In the genomic region with DNA sequence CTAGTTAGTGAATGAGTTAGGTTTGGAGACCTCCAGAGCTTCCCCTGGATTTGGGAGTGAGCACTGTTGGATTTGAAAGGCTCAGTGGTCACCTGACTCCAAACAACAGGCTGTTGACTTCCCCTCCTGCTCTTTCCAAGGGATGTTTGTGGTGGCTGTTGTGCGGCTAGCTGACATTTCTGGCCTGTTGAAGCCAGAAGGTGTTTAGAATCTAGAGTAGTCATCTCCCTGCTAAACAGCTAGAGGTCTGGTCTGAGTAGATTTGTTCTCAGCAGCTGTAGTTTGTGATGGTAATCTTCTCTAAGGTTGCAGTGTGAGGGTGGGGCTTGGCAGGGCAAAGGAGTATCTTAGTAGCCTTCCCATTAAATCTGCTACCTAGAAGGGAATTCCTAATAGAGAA, we compare ENCODE assay signal across 1 cellular context.
TF ChIP-seq lines count a peak whose summit lies in the region.

No MANE protein-coding gene starts in this region.

TF ChIP-seq in K562, 482 proteins besides CTCF, POLR2A, EP300 and RAD21 (continued from another document):
- TF ChIP-seq, protein P1, sequence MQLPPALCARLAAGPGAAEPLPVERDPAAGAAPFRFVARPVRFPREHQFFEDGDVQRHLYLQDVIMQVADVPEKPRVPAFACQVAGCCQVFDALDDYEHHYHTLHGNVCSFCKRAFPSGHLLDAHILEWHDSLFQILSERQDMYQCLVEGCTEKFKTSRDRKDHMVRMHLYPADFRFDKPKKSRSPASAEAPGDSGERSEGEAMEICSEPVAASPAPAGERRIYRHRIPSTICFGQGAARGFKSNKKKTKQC (CRISPR knock-in tag; IDR thresholded peaks at IDR 0.05): no peak
- TF ChIP-seq, protein P2, sequence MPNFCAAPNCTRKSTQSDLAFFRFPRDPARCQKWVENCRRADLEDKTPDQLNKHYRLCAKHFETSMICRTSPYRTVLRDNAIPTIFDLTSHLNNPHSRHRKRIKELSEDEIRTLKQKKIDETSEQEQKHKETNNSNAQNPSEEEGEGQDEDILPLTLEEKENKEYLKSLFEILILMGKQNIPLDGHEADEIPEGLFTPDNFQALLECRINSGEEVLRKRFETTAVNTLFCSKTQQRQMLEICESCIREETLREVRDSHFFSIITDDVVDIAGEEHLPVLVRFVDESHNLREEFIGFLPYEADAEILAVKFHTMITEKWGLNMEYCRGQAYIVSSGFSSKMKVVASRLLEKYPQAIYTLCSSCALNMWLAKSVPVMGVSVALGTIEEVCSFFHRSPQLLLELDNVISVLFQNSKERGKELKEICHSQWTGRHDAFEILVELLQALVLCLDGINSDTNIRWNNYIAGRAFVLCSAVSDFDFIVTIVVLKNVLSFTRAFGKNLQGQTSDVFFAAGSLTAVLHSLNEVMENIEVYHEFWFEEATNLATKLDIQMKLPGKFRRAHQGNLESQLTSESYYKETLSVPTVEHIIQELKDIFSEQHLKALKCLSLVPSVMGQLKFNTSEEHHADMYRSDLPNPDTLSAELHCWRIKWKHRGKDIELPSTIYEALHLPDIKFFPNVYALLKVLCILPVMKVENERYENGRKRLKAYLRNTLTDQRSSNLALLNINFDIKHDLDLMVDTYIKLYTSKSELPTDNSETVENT (CRISPR knock-in tag; IDR thresholded peaks at IDR 0.05): no peak
- TF ChIP-seq ZNF707 (CRISPR knock-in tag; conservative IDR thresholded peaks at IDR 0.05) (no peak), ZNF175 (CRISPR knock-in tag; IDR thresholded peaks at IDR 0.05; ENCODE audit: low read depth) (no peak), RBM14 (IDR thresholded peaks at IDR 0.05; ENCODE audit: borderline replicate concordance, insufficient read depth, low read depth, low read length) (no peak), PTRF (tag; IDR thresholded peaks at IDR 0.05) (no peak), HDAC6 (IDR thresholded peaks at IDR 0.05; ENCODE audit: low read depth, low read length) (no peak), ZNF583 (CRISPR knock-in tag; IDR thresholded peaks at IDR 0.05) (no peak), NFE2 (IDR thresholded peaks at IDR 0.05; ENCODE audit: low read depth) (0 out of 2 replicates have a peak, but pooled peaks have one; percentile 9), ZEB2 (IDR thresholded peaks at IDR 0.05) (0 out of 2 replicates have a peak, but pooled peaks have one; percentile 23), ZNF57 (CRISPR knock-in tag; IDR thresholded peaks at IDR 0.05) (no peak), RBFOX2 (IDR thresholded peaks at IDR 0.05; ENCODE audit: low read depth, low read length) (no peak), SMARCA4 (IDR thresholded peaks at IDR 0.05) (0 out of 2 replicates have a peak, but pooled peaks have one; percentile 51), CBX1 (IDR thresholded peaks at IDR 0.05; ENCODE audit: low read depth) (no peak), BCOR (IDR thresholded peaks at IDR 0.05) (no peak), NCOR1 (IDR thresholded peaks at IDR 0.05) (peak; percentile 52), ZZZ3 (IDR thresholded peaks at IDR 0.05) (no peak), BHLHE40 (IDR thresholded peaks at IDR 0.05; ENCODE audit: low read length) (no peak), E2F3 (CRISPR knock-in tag; IDR thresholded peaks at IDR 0.05) (no peak), ZC3H8 (IDR thresholded peaks at IDR 0.05) (no peak), SRF (CRISPR knock-in tag; IDR thresholded peaks at IDR 0.05) (no peak), JUND (IDR thresholded peaks at IDR 0.05; ENCODE audit: borderline replicate concordance, low read depth, low read length) (0 out of 2 replicates have a peak, but pooled peaks have one; percentile 25), JUND (tag; IDR thresholded peaks at IDR 0.05; ENCODE audit: borderline replicate concordance, low read depth, low read length) (no peak; the same call in 2 of the 3 replicates), SOX6 (IDR thresholded peaks at IDR 0.05) (peak; percentile 24; the same call in 1 of the 2 replicates), ZNF146 (CRISPR knock-in tag; IDR thresholded peaks at IDR 0.05; ENCODE audit: unreplicated experiment) (no peak), ZNF586 (CRISPR knock-in tag; conservative IDR thresholded peaks at IDR 0.05) (no peak), ZNF644 (tag; IDR thresholded peaks at IDR 0.05; ENCODE audit: low read depth) (no peak), ELF1 (tag; IDR thresholded peaks at IDR 0.05) (no peak), ZNF143 (CRISPR knock-in tag; IDR thresholded peaks at IDR 0.05) (no peak)
- TF ChIP-seq, protein P3, sequence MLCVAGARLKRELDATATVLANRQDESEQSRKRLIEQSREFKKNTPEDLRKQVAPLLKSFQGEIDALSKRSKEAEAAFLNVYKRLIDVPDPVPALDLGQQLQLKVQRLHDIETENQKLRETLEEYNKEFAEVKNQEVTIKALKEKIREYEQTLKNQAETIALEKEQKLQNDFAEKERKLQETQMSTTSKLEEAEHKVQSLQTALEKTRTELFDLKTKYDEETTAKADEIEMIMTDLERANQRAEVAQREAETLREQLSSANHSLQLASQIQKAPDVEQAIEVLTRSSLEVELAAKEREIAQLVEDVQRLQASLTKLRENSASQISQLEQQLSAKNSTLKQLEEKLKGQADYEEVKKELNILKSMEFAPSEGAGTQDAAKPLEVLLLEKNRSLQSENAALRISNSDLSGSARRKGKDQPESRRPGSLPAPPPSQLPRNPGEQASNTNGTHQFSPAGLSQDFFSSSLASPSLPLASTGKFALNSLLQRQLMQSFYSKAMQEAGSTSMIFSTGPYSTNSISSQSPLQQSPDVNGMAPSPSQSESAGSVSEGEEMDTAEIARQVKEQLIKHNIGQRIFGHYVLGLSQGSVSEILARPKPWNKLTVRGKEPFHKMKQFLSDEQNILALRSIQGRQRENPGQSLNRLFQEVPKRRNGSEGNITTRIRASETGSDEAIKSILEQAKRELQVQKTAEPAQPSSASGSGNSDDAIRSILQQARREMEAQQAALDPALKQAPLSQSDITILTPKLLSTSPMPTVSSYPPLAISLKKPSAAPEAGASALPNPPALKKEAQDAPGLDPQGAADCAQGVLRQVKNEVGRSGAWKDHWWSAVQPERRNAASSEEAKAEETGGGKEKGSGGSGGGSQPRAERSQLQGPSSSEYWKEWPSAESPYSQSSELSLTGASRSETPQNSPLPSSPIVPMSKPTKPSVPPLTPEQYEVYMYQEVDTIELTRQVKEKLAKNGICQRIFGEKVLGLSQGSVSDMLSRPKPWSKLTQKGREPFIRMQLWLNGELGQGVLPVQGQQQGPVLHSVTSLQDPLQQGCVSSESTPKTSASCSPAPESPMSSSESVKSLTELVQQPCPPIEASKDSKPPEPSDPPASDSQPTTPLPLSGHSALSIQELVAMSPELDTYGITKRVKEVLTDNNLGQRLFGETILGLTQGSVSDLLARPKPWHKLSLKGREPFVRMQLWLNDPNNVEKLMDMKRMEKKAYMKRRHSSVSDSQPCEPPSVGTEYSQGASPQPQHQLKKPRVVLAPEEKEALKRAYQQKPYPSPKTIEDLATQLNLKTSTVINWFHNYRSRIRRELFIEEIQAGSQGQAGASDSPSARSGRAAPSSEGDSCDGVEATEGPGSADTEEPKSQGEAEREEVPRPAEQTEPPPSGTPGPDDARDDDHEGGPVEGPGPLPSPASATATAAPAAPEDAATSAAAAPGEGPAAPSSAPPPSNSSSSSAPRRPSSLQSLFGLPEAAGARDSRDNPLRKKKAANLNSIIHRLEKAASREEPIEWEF (CRISPR knock-in tag; IDR thresholded peaks at IDR 0.05): no peak
- TF ChIP-seq, protein P4, sequence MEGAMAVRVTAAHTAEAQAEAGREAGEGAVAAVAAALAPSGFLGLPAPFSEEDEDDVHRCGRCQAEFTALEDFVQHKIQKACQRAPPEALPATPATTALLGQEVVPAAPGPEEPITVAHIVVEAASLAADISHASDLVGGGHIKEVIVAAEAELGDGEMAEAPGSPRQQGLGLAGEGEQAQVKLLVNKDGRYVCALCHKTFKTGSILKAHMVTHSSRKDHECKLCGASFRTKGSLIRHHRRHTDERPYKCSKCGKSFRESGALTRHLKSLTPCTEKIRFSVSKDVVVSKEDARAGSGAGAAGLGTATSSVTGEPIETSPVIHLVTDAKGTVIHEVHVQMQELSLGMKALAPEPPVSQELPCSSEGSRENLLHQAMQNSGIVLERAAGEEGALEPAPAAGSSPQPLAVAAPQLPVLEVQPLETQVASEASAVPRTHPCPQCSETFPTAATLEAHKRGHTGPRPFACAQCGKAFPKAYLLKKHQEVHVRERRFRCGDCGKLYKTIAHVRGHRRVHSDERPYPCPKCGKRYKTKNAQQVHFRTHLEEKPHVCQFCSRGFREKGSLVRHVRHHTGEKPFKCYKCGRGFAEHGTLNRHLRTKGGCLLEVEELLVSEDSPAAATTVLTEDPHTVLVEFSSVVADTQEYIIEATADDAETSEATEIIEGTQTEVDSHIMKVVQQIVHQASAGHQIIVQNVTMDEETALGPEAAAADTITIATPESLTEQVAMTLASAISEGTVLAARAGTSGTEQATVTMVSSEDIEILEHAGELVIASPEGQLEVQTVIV (CRISPR knock-in tag; IDR thresholded peaks at IDR 0.05; ENCODE audit: borderline replicate concordance): no peak
- TF ChIP-seq, protein P5, sequence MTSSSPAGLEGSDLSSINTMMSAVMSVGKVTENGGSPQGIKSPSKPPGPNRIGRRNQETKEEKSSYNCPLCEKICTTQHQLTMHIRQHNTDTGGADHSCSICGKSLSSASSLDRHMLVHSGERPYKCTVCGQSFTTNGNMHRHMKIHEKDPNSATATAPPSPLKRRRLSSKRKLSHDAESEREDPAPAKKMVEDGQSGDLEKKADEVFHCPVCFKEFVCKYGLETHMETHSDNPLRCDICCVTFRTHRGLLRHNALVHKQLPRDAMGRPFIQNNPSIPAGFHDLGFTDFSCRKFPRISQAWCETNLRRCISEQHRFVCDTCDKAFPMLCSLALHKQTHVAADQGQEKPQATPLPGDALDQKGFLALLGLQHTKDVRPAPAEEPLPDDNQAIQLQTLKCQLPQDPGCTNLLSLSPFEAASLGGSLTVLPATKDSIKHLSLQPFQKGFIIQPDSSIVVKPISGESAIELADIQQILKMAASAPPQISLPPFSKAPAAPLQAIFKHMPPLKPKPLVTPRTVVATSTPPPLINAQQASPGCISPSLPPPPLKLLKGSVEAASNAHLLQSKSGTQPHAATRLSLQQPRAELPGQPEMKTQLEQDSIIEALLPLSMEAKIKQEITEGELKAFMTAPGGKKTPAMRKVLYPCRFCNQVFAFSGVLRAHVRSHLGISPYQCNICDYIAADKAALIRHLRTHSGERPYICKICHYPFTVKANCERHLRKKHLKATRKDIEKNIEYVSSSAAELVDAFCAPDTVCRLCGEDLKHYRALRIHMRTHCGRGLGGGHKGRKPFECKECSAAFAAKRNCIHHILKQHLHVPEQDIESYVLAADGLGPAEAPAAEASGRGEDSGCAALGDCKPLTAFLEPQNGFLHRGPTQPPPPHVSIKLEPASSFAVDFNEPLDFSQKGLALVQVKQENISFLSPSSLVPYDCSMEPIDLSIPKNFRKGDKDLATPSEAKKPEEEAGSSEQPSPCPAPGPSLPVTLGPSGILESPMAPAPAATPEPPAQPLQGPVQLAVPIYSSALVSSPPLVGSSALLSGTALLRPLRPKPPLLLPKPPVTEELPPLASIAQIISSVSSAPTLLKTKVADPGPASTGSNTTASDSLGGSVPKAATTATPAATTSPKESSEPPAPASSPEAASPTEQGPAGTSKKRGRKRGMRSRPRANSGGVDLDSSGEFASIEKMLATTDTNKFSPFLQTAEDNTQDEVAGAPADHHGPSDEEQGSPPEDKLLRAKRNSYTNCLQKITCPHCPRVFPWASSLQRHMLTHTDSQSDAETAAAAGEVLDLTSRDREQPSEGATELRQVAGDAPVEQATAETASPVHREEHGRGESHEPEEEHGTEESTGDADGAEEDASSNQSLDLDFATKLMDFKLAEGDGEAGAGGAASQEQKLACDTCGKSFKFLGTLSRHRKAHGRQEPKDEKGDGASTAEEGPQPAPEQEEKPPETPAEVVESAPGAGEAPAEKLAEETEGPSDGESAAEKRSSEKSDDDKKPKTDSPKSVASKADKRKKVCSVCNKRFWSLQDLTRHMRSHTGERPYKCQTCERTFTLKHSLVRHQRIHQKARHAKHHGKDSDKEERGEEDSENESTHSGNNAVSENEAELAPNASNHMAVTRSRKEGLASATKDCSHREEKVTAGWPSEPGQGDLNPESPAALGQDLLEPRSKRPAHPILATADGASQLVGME (CRISPR knock-in tag; IDR thresholded peaks at IDR 0.05): no peak
- TF ChIP-seq, protein P6, sequence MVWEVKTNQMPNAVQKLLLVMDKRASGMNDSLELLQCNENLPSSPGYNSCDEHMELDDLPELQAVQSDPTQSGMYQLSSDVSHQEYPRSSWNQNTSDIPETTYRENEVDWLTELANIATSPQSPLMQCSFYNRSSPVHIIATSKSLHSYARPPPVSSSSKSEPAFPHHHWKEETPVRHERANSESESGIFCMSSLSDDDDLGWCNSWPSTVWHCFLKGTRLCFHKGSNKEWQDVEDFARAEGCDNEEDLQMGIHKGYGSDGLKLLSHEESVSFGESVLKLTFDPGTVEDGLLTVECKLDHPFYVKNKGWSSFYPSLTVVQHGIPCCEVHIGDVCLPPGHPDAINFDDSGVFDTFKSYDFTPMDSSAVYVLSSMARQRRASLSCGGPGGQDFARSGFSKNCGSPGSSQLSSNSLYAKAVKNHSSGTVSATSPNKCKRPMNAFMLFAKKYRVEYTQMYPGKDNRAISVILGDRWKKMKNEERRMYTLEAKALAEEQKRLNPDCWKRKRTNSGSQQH (CRISPR knock-in tag; IDR thresholded peaks at IDR 0.05): no peak
- TF ChIP-seq, protein P7, sequence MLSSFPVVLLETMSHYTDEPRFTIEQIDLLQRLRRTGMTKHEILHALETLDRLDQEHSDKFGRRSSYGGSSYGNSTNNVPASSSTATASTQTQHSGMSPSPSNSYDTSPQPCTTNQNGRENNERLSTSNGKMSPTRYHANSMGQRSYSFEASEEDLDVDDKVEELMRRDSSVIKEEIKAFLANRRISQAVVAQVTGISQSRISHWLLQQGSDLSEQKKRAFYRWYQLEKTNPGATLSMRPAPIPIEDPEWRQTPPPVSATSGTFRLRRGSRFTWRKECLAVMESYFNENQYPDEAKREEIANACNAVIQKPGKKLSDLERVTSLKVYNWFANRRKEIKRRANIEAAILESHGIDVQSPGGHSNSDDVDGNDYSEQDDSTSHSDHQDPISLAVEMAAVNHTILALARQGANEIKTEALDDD (IDR thresholded peaks at IDR 0.05): peak; percentile 96
